In genomic region chr20:35544941-35545340, GRCh38 we compare ENCODE assay signal across 11 cellular contexts. TPM values are rescaled to one million over a fixed set of nuclear protein-coding genes. Genes with fewer than 3 reads are reported as not detected.
DNase-seq lines count a peak whose midpoint lies in the region; TF ChIP-seq lines count a peak whose summit lies in the region.
"Not testable (repeated sequence)": the region's sequence is repeated elsewhere in the genome, so short reads cannot be mapped to it uniquely, and the experiment has no call there.
"Had no signal": no experiment of that assay in that cellular context is flagged by ENCODE, and none has a peak within 500 bp of the region (broad histone marks: within the 10 kb centered on the region; RNA-seq: fewer than 3 reads in every experiment).

No MANE protein-coding gene starts in this region.

- CTCF ChIA-PET in mammary epithelial cell (lab: Charles Lee; ENCODE audit: low non-redundant PET): not testable (repeated sequence)

- H3K9me3 ChIP-seq in mammary epithelial cell (replicated peaks; ENCODE audit: insufficient read depth, low read length): not testable (repeated sequence)

- intact Hi-C loops in mammary epithelial cell (cut with micrococcal nuclease): not testable (repeated sequence)

- H3K4me2 ChIP-seq in mammary epithelial cell (ENCODE audit: insufficient read depth, low read depth, low read length): not testable (repeated sequence)

- in situ Hi-C loops in mammary epithelial cell (cut with MboI; ENCODE audit: low sequenced_read_pairs in 2 of 2): not testable (repeated sequence)

- TF ChIP-seq CTCF in mammary epithelial cell (conservative IDR thresholded peaks at IDR 0.05 in 1 of 2, IDR thresholded peaks at IDR 0.05 in 1 of 2; ENCODE audit: extremely low read depth in 1 of 2, insufficient read depth in 1 of 2, low read depth in 1 of 2, low read length in 2 of 2): not testable (repeated sequence)

- not testable (repeated sequence) for H3K27ac ChIP-seq in mammary epithelial cell (ENCODE audit: insufficient read depth, low read depth, low read length)

- H2AFZ ChIP-seq in mammary epithelial cell (ENCODE audit: low read depth, low read length): not testable (repeated sequence)

- not testable (repeated sequence) for H3K27me3 ChIP-seq in mammary epithelial cell (ENCODE audit: insufficient read depth, low read length)

- not testable (repeated sequence) for BruUV-seq in mammary epithelial cell (replicated peaks; lab: Mats Ljungman, UMichigan)

- dilution Hi-C loops in mammary epithelial cell (cut with HindIII; ENCODE audit: low sequenced_read_pairs): not testable (repeated sequence)

- not testable (repeated sequence) for H3K9ac ChIP-seq in mammary epithelial cell (ENCODE audit: insufficient read depth, low read length)

- not testable (repeated sequence) for H3K4me3 ChIP-seq in mammary epithelial cell (replicated peaks in 1 of 3; ENCODE audit: insufficient read depth in 1 of 3, low read depth in 2 of 3, low read length in 3 of 3)

- H4K20me1 ChIP-seq in mammary epithelial cell (ENCODE audit: insufficient read depth, low read length): not testable (repeated sequence)

- WGBS in mammary epithelial cell (ENCODE audit: low coverage, missing lambda C conversion rate): 100% methylated on average over 1 of the region's 7 CpGs

- not testable (repeated sequence) for H3K36me3 ChIP-seq in mammary epithelial cell (ENCODE audit: insufficient read depth, low read length)

- not testable (repeated sequence) for H3K4me1 ChIP-seq in mammary epithelial cell (ENCODE audit: insufficient read depth, low read length)

- peaks cover 10% of the 10 kb centered on the region for H3K79me2 ChIP-seq in mammary epithelial cell (ENCODE audit: insufficient read depth, low read length)

- DNase-seq in A172 (ENCODE audit: low spot score): peak; percentile 61
- DNase-seq in EH (ENCODE audit: low read depth): peak; percentile 60
- DNase-seq in HK-2 (ENCODE audit: unreplicated experiment): peak; percentile 62
- DNase-seq in NCI-H69 (lab: John Stamatoyannopoulos, UW): peak; percentile 50
- DNase-seq in activated CD4-positive, alpha-beta T cell treated with anti-CD3 and anti-CD28 coated beads for 48 hours: peak; percentile 12
- peak; percentile 17 for DNase-seq in mammary epithelial cell
- peak; percentile 9 for DNase-seq in fibroblast of the conjunctiva (ENCODE audit: low read depth)
- peak; percentile 81 for DNase-seq in renal cortical epithelial cell (ENCODE audit: low read depth)

RNA-seq across cellular contexts. Expression of gene ERGIC3, which starts 3.1 kb away (rescaled TPM):
- 258 TPM in 2 replicates for total RNA-seq in A172 (2014; rRNA removed; shearing (Covaris generic))
- total RNA-seq in mammary epithelial cell: 100 to 1,000 TPM; 172 to 320 TPM
- polyA plus RNA-seq in mammary epithelial cell: 281 TPM
- 267 TPM for polyA minus RNA-seq in mammary epithelial cell
- total RNA-seq in renal cortical epithelial cell: 477 and 539 TPM in 2 replicates

RNA-seq across cellular contexts. Expression of gene C20orf173, which starts 15.5 kb away (rescaled TPM):
- total RNA-seq in A172 (2014; rRNA removed; shearing (Covaris generic)): not detected in 2 replicates
- total RNA-seq in mammary epithelial cell: not detected
- not detected for polyA plus RNA-seq in mammary epithelial cell
- polyA minus RNA-seq in mammary epithelial cell: not detected
- total RNA-seq in renal cortical epithelial cell: not detected in 2 replicates
- total RNA-seq: Calu3; CD4-positive, CD25-positive, alpha-beta regulatory T cell; Peyer's patch had no signal
- polyA plus RNA-seq: CD4-positive, CD25-positive, alpha-beta regulatory T cell had no signal

Comparison
In these comparisons a context has a peak if more than half of its experiments do, and no peak if none do; other contexts are left out.
1. DNase-seq: peak in every context shown above with its lines; median percentile 81 in renal cortical epithelial cell; 62 in HK-2; 61 in A172; 60 in EH; 50 in NCI-H69; 17 in mammary epithelial cell; 12 in activated CD4-positive, alpha-beta T cell treated with anti-CD3 and anti-CD28 coated beads for 48 hours; 9 in fibroblast of the conjunctiva.